In genomic region chr2:161994766-161995165, GRCh38 we compare ENCODE assay signal across 1 cellular context.
TF ChIP-seq lines count a peak whose summit lies in the region.

No MANE protein-coding gene starts in this region.

TF ChIP-seq in IMR-90, 13 proteins besides CTCF, POLR2A, EP300 and RAD21 (continued from another document):
- TF ChIP-seq NFE2L2 (IDR thresholded peaks at IDR 0.05; ENCODE audit: low read depth, low read length): no peak
- no peak for TF ChIP-seq MXI1 (IDR thresholded peaks at IDR 0.05; ENCODE audit: borderline replicate concordance, low read depth, low read length)
- TF ChIP-seq, protein P1, sequence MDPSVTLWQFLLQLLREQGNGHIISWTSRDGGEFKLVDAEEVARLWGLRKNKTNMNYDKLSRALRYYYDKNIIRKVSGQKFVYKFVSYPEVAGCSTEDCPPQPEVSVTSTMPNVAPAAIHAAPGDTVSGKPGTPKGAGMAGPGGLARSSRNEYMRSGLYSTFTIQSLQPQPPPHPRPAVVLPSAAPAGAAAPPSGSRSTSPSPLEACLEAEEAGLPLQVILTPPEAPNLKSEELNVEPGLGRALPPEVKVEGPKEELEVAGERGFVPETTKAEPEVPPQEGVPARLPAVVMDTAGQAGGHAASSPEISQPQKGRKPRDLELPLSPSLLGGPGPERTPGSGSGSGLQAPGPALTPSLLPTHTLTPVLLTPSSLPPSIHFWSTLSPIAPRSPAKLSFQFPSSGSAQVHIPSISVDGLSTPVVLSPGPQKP (IDR thresholded peaks at IDR 0.05; ENCODE audit: borderline replicate concordance, low read depth, low read length): no peak
